ENCODE assay signal across 38 cellular contexts in the genomic region with DNA sequence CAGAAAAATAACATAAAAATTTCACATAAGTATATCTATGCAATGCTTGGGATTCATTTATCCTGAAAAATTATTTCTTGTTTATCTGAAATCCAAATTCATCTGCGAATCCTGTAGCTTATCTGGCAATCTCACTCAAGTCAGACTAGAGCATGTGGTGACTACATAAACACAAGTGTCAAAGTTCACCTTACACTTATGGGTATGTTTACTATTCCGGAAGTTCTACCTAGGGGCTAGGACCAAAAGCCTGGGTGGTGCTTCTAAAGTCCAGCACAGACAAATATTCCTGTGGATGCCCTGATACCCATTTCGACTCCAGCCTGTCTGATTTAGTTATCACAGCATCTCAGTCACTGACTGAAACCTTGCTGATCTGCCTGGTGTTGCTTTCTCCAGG.
"Had no signal": no experiment of that assay in that cellular context is flagged by ENCODE, and none has a peak within 500 bp of the region (broad histone marks: within the 10 kb centered on the region; RNA-seq: fewer than 3 reads in every experiment).

No MANE protein-coding gene starts in this region.

- H3K9me3 Mint-ChIP-seq: activated CD4-positive, alpha-beta memory T cell treated with anti-CD3 and anti-CD28 coated beads, Interleukin-2, amount 10 ng/mL, durations not matched to agents 7 days and 5 days; activated CD4-positive, alpha-beta T cell treated with anti-CD3 and anti-CD28 coated beads, Interleukin-2, amount 10 ng/mL, durations not matched to agents 7 days and 5 days; activated naive CD4-positive, alpha-beta T cell treated with anti-CD3 and anti-CD28 coated beads, Interleukin-2, amount 10 ng/mL, durations not matched to agents 7 days and 5 days; activated naive CD4-positive, alpha-beta T cell treated with anti-CD3 and anti-CD28 coated beads, Interleukin-2, amount 50 U/mL, for 24 hours; activated naive CD8-positive, alpha-beta T cell treated with anti-CD3 and anti-CD28 coated beads, Interleukin-2, amount 10 ng/mL, durations not matched to agents 7 days and 5 days; activated naive CD8-positive, alpha-beta T cell treated with anti-CD3 and anti-CD28 coated beads, Interleukin-2, amount 50 U/mL, for 24 hours; activated T-cell treated with anti-CD3 and anti-CD28 coated beads, Interleukin-2, amount 50 U/mL, for 24 hours; activated T-helper 2 cell treated with anti-CD3 and anti-CD28 coated beads, Interferon-gamma antibody, Interleukin-2, Interleukin-4, amounts not matched to agents 10 μg/mL and 5 μg/mL and 100 μg/mL, durations not matched to agents 14 hours and 24 hours and 36 hours; brain; T-helper 1 cell treated with Interleukin-12 subunit alpha and Interleukin-12 subunit beta and Interleukin-4 antibody, amounts not matched to agents 30 μg/mL and 1 μg/mL, for 36 hours; T-helper 2 cell treated with Interferon-gamma antibody and Interleukin-4, amounts not matched to agents 5 μg/mL and 100 μg/mL, for 36 hours had no signal

- H3K4me1 Mint-ChIP-seq: activated CD4-positive, alpha-beta memory T cell treated with anti-CD3 and anti-CD28 coated beads, Interleukin-2, amount 10 ng/mL, durations not matched to agents 7 days and 5 days; activated CD4-positive, alpha-beta T cell treated with anti-CD3 and anti-CD28 coated beads for 36 hours; activated CD4-positive, alpha-beta T cell treated with anti-CD3 and anti-CD28 coated beads, Interleukin-2, amount 10 ng/mL, durations not matched to agents 7 days and 5 days; activated CD8-positive, alpha-beta memory T cell treated with anti-CD3 and anti-CD28 coated beads, Interleukin-2, amount 10 ng/mL, durations not matched to agents 7 days and 5 days; activated naive CD4-positive, alpha-beta T cell treated with anti-CD3 and anti-CD28 coated beads, Interleukin-2, amount 10 ng/mL, durations not matched to agents 7 days and 5 days; activated naive CD4-positive, alpha-beta T cell treated with anti-CD3 and anti-CD28 coated beads, Interleukin-2, amount 50 U/mL, for 24 hours; activated naive CD8-positive, alpha-beta T cell treated with anti-CD3 and anti-CD28 coated beads, Interleukin-2, amount 10 ng/mL, durations not matched to agents 7 days and 5 days; activated naive CD8-positive, alpha-beta T cell treated with anti-CD3 and anti-CD28 coated beads, Interleukin-2, amount 50 U/mL, for 24 hours; brain; WTC11 had no signal

- H3K9me3 ChIP-seq: ascending aorta had no signal

- DNase-seq: activated CD4-positive, alpha-beta memory T cell treated with anti-CD3 and anti-CD28 coated beads, Interleukin-2, amount 10 ng/mL, durations not matched to agents 7 days and 5 days; activated CD4-positive, alpha-beta T cell treated with anti-CD3 and anti-CD28 coated beads for 1 hour; activated CD4-positive, alpha-beta T cell treated with anti-CD3 and anti-CD28 coated beads for 36 hours; activated CD4-positive, alpha-beta T cell treated with anti-CD3 and anti-CD28 coated beads for 48 hours; activated CD4-positive, alpha-beta T cell treated with anti-CD3 and anti-CD28 coated beads, Interleukin-2, amount 10 ng/mL, durations not matched to agents 7 days and 5 days; activated CD4-positive, alpha-beta T cell treated with anti-CD3 and anti-CD28 coated beads, Interleukin-2, amount 50 U/mL, for 48 hours; activated CD4-positive, CD25-positive, alpha-beta regulatory T cell; activated CD8-positive, alpha-beta memory T cell treated with anti-CD3 and anti-CD28 coated beads for 24 hours; activated CD8-positive, alpha-beta memory T cell treated with anti-CD3 and anti-CD28 coated beads, Interleukin-2, amount 10 ng/mL, durations not matched to agents 7 days and 5 days; activated CD8-positive, alpha-beta memory T cell treated with anti-CD3 and anti-CD28 coated beads, Interleukin-2, amount 50 U/mL, for 48 hours; activated CD8-positive, alpha-beta T cell treated with anti-CD3 and anti-CD28 coated beads, Interleukin-2, amount 10 ng/mL, durations not matched to agents 7 days and 5 days; activated effector memory CD4-positive, alpha-beta T cell treated with Interleukin-2 at 50 U/mL for 16 hours; activated gamma-delta T cell; activated naive CD4-positive, alpha-beta T cell treated with anti-CD3 and anti-CD28 coated beads, Interleukin-2, amount 10 ng/mL, durations not matched to agents 7 days and 5 days; activated naive CD4-positive, alpha-beta T cell treated with Interleukin-2 at 50 U/mL for 16 hours; activated naive CD8-positive, alpha-beta T cell treated with anti-CD3 and anti-CD28 coated beads, Interleukin-2, amount 10 ng/mL, durations not matched to agents 7 days and 5 days; activated naive CD8-positive, alpha-beta T cell treated with anti-CD3 and anti-CD28 coated beads, Interleukin-2, amount 50 U/mL, for 24 hours; activated T-cell treated with anti-CD3 and anti-CD28 coated beads, Interleukin-2, amount 50 U/mL, for 24 hours; activated T-cell treated with anti-CD3 and anti-CD28 coated beads, Interleukin-2, amount 50 U/mL, for 48 hours; amygdala; anterior cingulate cortex; central memory CD4-positive, alpha-beta T cell; T-helper 2 cell; T-helper 9 cell; WERI-Rb-1 had no signal

- H3K4me3 Mint-ChIP-seq: activated CD4-positive, alpha-beta memory T cell treated with anti-CD3 and anti-CD28 coated beads, Interleukin-2, amount 10 ng/mL, durations not matched to agents 7 days and 5 days; activated CD4-positive, alpha-beta T cell treated with anti-CD3 and anti-CD28 coated beads for 36 hours; activated CD4-positive, alpha-beta T cell treated with anti-CD3 and anti-CD28 coated beads, Interleukin-2, amount 10 ng/mL, durations not matched to agents 7 days and 5 days; activated CD8-positive, alpha-beta memory T cell treated with anti-CD3 and anti-CD28 coated beads, Interleukin-2, amount 10 ng/mL, durations not matched to agents 7 days and 5 days; activated CD8-positive, alpha-beta T cell treated with anti-CD3 and anti-CD28 coated beads, Interleukin-2, amount 10 ng/mL, durations not matched to agents 7 days and 5 days; activated naive CD4-positive, alpha-beta T cell treated with anti-CD3 and anti-CD28 coated beads, Interleukin-2, amount 10 ng/mL, durations not matched to agents 7 days and 5 days; activated naive CD4-positive, alpha-beta T cell treated with anti-CD3 and anti-CD28 coated beads, Interleukin-2, amount 50 U/mL, for 24 hours; activated naive CD8-positive, alpha-beta T cell; activated naive CD8-positive, alpha-beta T cell treated with anti-CD3 and anti-CD28 coated beads, Interleukin-2, amount 10 ng/mL, durations not matched to agents 7 days and 5 days; activated naive CD8-positive, alpha-beta T cell treated with anti-CD3 and anti-CD28 coated beads, Interleukin-2, amount 50 U/mL, for 24 hours; activated T-cell treated with anti-CD3 and anti-CD28 coated beads, Interleukin-2, amount 50 U/mL, for 24 hours; brain; T-helper 1 cell treated with Interleukin-12 subunit alpha and Interleukin-12 subunit beta and Interleukin-4 antibody, amounts not matched to agents 30 μg/mL and 1 μg/mL, for 36 hours; T-helper 2 cell treated with Interferon-gamma antibody and Interleukin-4, amounts not matched to agents 5 μg/mL and 100 μg/mL, for 36 hours; WTC11 had no signal

- H3K27me3 Mint-ChIP-seq: activated CD4-positive, alpha-beta memory T cell treated with anti-CD3 and anti-CD28 coated beads, Interleukin-2, amount 10 ng/mL, durations not matched to agents 7 days and 5 days; activated CD4-positive, alpha-beta T cell treated with anti-CD3 and anti-CD28 coated beads, Interleukin-2, amount 10 ng/mL, durations not matched to agents 7 days and 5 days; activated CD8-positive, alpha-beta memory T cell treated with anti-CD3 and anti-CD28 coated beads, Interleukin-2, amount 10 ng/mL, durations not matched to agents 7 days and 5 days; activated naive CD4-positive, alpha-beta T cell treated with anti-CD3 and anti-CD28 coated beads, Interleukin-2, amount 10 ng/mL, durations not matched to agents 7 days and 5 days; activated naive CD8-positive, alpha-beta T cell treated with anti-CD3 and anti-CD28 coated beads, Interleukin-2, amount 10 ng/mL, durations not matched to agents 7 days and 5 days; activated naive CD8-positive, alpha-beta T cell treated with anti-CD3 and anti-CD28 coated beads, Interleukin-2, amount 50 U/mL, for 24 hours had no signal

- ATAC-seq: activated CD4-positive, alpha-beta T cell treated with anti-CD3 and anti-CD28 coated beads for 36 hours; activated CD4-positive, CD25-positive, alpha-beta regulatory T cell treated with anti-CD3 and anti-CD28 coated beads, Interleukin-2, amount 50 U/mL, for 24 hours; activated CD8-positive, alpha-beta memory T cell treated with anti-CD3 and anti-CD28 coated beads, Interleukin-2, amount 10 ng/mL, durations not matched to agents 7 days and 5 days; activated CD8-positive, alpha-beta T cell treated with anti-CD3 and anti-CD28 coated beads, Interleukin-2, amount 10 ng/mL, durations not matched to agents 7 days and 5 days; activated naive CD8-positive, alpha-beta T cell treated with anti-CD3 and anti-CD28 coated beads, Interleukin-2, amount 50 U/mL, for 24 hours; WTC11 had no signal

- H3K27ac ChIP-seq: ascending aorta, cardiac muscle cell, WERI-Rb-1 had no signal

- H3K27me3 ChIP-seq: ascending aorta, cardiac muscle cell had no signal

- H3K36me3 ChIP-seq: ascending aorta, cardiac muscle cell, WERI-Rb-1 had no signal

- H3K4me3 ChIP-seq: ascending aorta, cardiac muscle cell had no signal

- H3K36me3 Mint-ChIP-seq: activated CD8-positive, alpha-beta memory T cell treated with anti-CD3 and anti-CD28 coated beads, Interleukin-2, amount 10 ng/mL, durations not matched to agents 7 days and 5 days; activated naive CD4-positive, alpha-beta T cell treated with anti-CD3 and anti-CD28 coated beads, Interleukin-2, amount 10 ng/mL, durations not matched to agents 7 days and 5 days; activated naive CD4-positive, alpha-beta T cell treated with anti-CD3 and anti-CD28 coated beads, Interleukin-2, amount 50 U/mL, for 24 hours; activated naive CD8-positive, alpha-beta T cell; activated naive CD8-positive, alpha-beta T cell treated with anti-CD3 and anti-CD28 coated beads, Interleukin-2, amount 10 ng/mL, durations not matched to agents 7 days and 5 days; brain had no signal

- H3K27ac Mint-ChIP-seq: activated CD4-positive, alpha-beta memory T cell treated with anti-CD3 and anti-CD28 coated beads, Interleukin-2, amount 10 ng/mL, durations not matched to agents 7 days and 5 days; activated CD4-positive, alpha-beta T cell treated with anti-CD3 and anti-CD28 coated beads for 36 hours; activated CD4-positive, alpha-beta T cell treated with anti-CD3 and anti-CD28 coated beads, Interleukin-2, amount 10 ng/mL, durations not matched to agents 7 days and 5 days; activated CD8-positive, alpha-beta memory T cell treated with anti-CD3 and anti-CD28 coated beads, Interleukin-2, amount 10 ng/mL, durations not matched to agents 7 days and 5 days; activated CD8-positive, alpha-beta T cell treated with anti-CD3 and anti-CD28 coated beads, Interleukin-2, amount 10 ng/mL, durations not matched to agents 7 days and 5 days; activated naive CD4-positive, alpha-beta T cell treated with anti-CD3 and anti-CD28 coated beads, Interleukin-2, amount 10 ng/mL, durations not matched to agents 7 days and 5 days; activated naive CD4-positive, alpha-beta T cell treated with anti-CD3 and anti-CD28 coated beads, Interleukin-2, amount 50 U/mL, for 24 hours; activated naive CD8-positive, alpha-beta T cell; activated naive CD8-positive, alpha-beta T cell treated with anti-CD3 and anti-CD28 coated beads, Interleukin-2, amount 10 ng/mL, durations not matched to agents 7 days and 5 days; activated naive CD8-positive, alpha-beta T cell treated with anti-CD3 and anti-CD28 coated beads, Interleukin-2, amount 50 U/mL, for 24 hours; activated T-cell treated with anti-CD3 and anti-CD28 coated beads, Interleukin-2, amount 50 U/mL, for 24 hours; activated T-helper 2 cell treated with anti-CD3 and anti-CD28 coated beads, Interferon-gamma antibody, Interleukin-2, Interleukin-4, amounts not matched to agents 10 μg/mL and 5 μg/mL and 100 μg/mL, durations not matched to agents 14 hours and 24 hours and 36 hours; brain; T-helper 1 cell treated with Interleukin-12 subunit alpha and Interleukin-12 subunit beta and Interleukin-4 antibody, amounts not matched to agents 30 μg/mL and 1 μg/mL, for 36 hours; T-helper 2 cell treated with Interferon-gamma antibody and Interleukin-4, amounts not matched to agents 5 μg/mL and 100 μg/mL, for 36 hours; WTC11 had no signal

- H3K4me1 ChIP-seq: ascending aorta had no signal

- FAIRE-seq: bronchial epithelial cell, colon, TTC549 had no signal
